ENCODE assay signal across 22 cellular contexts in genomic region chr20:56371977-56372376, GRCh38. TPM values are rescaled to one million over a fixed set of nuclear protein-coding genes. Genes with fewer than 3 reads are reported as not detected.
"Had no signal": no experiment of that assay in that cellular context is flagged by ENCODE, and none has a peak within 500 bp of the region (broad histone marks: within the 10 kb centered on the region; RNA-seq: fewer than 3 reads in every experiment).

No MANE protein-coding gene starts in this region.

- H3K4me1 ChIP-seq: suprapubic skin, thyroid gland, upper lobe of left lung, uterus had no signal

- H3K27me3 Mint-ChIP-seq: central memory CD8-positive, alpha-beta T cell; naive thymus-derived CD8-positive, alpha-beta T cell had no signal

- DNase-seq: cortex of kidney; dorsolateral prefrontal cortex; effector CD8-positive, alpha-beta T cell; glutamatergic neuron; immature natural killer cell; kidney; left cardiac atrium; mesendoderm; naive thymus-derived CD8-positive, alpha-beta T cell; posterior cingulate gyrus; spleen; stimulated activated CD4-positive, alpha-beta T cell treated with anti-CD3 and anti-CD28 coated beads, Interleukin-15, amount 100 ng/mL, for 24 hours; stimulated activated CD4-positive, alpha-beta T cell treated with anti-CD3 and anti-CD28 coated beads, Interleukin-2, amount 100 ng/mL, for 24 hours; stimulated activated naive CD8-positive, alpha-beta T cell treated with anti-CD3 and anti-CD28 coated beads, Interleukin-15, Interleukin-2, amounts not matched to agents 100 U/mL and 50 U/mL, for 24 hours; thyroid gland; upper lobe of left lung; uterus had no signal

- ATAC-seq: esophagus mucosa; naive thymus-derived CD8-positive, alpha-beta T cell; stimulated activated naive CD8-positive, alpha-beta T cell treated with anti-CD3 and anti-CD28 coated beads, Interleukin-15, Interleukin-2, amounts not matched to agents 100 U/mL and 50 U/mL, for 24 hours had no signal

- H3K4me3 ChIP-seq: dorsolateral prefrontal cortex, spleen, suprapubic skin, thyroid gland, upper lobe of left lung, uterus had no signal

- H3K36me3 ChIP-seq: uterus had no signal

- H3K27me3 ChIP-seq: dorsolateral prefrontal cortex, neutrophil, spleen, suprapubic skin, thyroid gland, upper lobe of left lung, uterus had no signal

- H3K27ac ChIP-seq: spleen, suprapubic skin, thyroid gland, upper lobe of left lung, uterus had no signal

- H3K4me3 Mint-ChIP-seq: central memory CD8-positive, alpha-beta T cell; immature natural killer cell; naive thymus-derived CD8-positive, alpha-beta T cell had no signal

- H3K27ac Mint-ChIP-seq: immature natural killer cell; naive thymus-derived CD8-positive, alpha-beta T cell had no signal

- H3K9me3 ChIP-seq: neutrophil, spleen, suprapubic skin, thyroid gland, upper lobe of left lung, uterus had no signal

RNA-seq across cellular contexts. Expression of gene CASS4, which starts 40.1 kb away (rescaled TPM):
- total RNA-seq: pulmonary artery endothelial cell had no signal
